Comparison of ENCODE assay signal across 15 cellular contexts in genomic region chr2:239271471-239272255, GRCh38.
A peak's percentile ranks its signal among the peaks of the same experiment; 100 is the strongest.
DNase-seq lines count a peak whose midpoint lies in the region; ATAC-seq and TF ChIP-seq lines count a peak whose summit lies in the region.
"Had no signal": no experiment of that assay in that cellular context is flagged by ENCODE, and none has a peak within 500 bp of the region (broad histone marks: within the 10 kb centered on the region; RNA-seq: fewer than 3 reads in every experiment).

No MANE protein-coding gene starts in this region.

- H3K4me3 Mint-ChIP-seq in endodermal cell = no peak overlapping the region

- no peaks in the 10 kb centered on the region for H3K36me3 Mint-ChIP-seq in endodermal cell (ENCODE audit: low read depth)

- peaks cover 48% of the 10 kb centered on the region for H3K79me2 ChIP-seq in smooth muscle cell (ENCODE audit: low read depth)

- no peak overlapping the region for H2AFZ ChIP-seq in smooth muscle cell (ENCODE audit: low read depth)

- no peaks in the 10 kb centered on the region for H3K27me3 Mint-ChIP-seq in endodermal cell (ENCODE audit: insufficient read depth)
- H3K27me3 Mint-ChIP-seq: progenitor cell of endocrine pancreas had no signal

- 90 to 98% methylated on average over 16 to 17 of the region's 17 CpGs for WGBS in endodermal cell (ENCODE audit: insufficient coverage in 1 of 2, insufficient read length in 1 of 2), 2 experiments
- 80% methylated on average over 17 of the region's 17 CpGs for WGBS in smooth muscle cell (ENCODE audit: low lambda C conversion rate)

- H3K9ac ChIP-seq in endodermal cell (ENCODE audit: extremely low read depth, low read length, poor library complexity, severe bottlenecking) = no peak overlapping the region
- no peak overlapping the region for H3K9ac ChIP-seq in smooth muscle cell (ENCODE audit: low read depth)

- peaks cover 3% of the 10 kb centered on the region for H3K4me1 ChIP-seq in endodermal cell (ENCODE audit: control insufficient read depth, insufficient read depth, low read length)
- peaks cover 39% of the 10 kb centered on the region for H3K4me1 ChIP-seq in smooth muscle cell (ENCODE audit: low read depth)

- no peaks in the 10 kb centered on the region for H3K9me3 Mint-ChIP-seq in endodermal cell

- no peaks in the 10 kb centered on the region for H4K20me1 ChIP-seq in smooth muscle cell (ENCODE audit: low read depth)

- H3K27ac ChIP-seq in endodermal cell (ENCODE audit: low read depth, low read length) (no peak overlapping the region), smooth muscle cell (ENCODE audit: low read depth) (no peak overlapping the region)
- H3K27ac ChIP-seq: SJSA1 had no signal

- H3K4me2 ChIP-seq in smooth muscle cell = no peak overlapping the region

- no peak for ATAC-seq in omental fat pad (ENCODE audit: low FRiP score)

- no peak for TF ChIP-seq CTCF in AG10803 (conservative IDR thresholded peaks at IDR 0.05; ENCODE audit: low read length)
- TF ChIP-seq CTCF in endodermal cell (conservative IDR thresholded peaks at IDR 0.05) = no peak
- TF ChIP-seq CTCF in omental fat pad (IDR thresholded peaks at IDR 0.05) = no peak
- TF ChIP-seq CTCF in smooth muscle cell (IDR thresholded peaks at IDR 0.05; ENCODE audit: borderline replicate concordance, insufficient read depth, poor library complexity, severe bottlenecking) = no peak

- H3F3A ChIP-seq in smooth muscle cell (ENCODE audit: low read depth) = no peaks in the 10 kb centered on the region

- H3K27me3 ChIP-seq in endodermal cell (ENCODE audit: control insufficient read depth, insufficient read depth, low read length, poor library complexity, severe bottlenecking) (no peaks in the 10 kb centered on the region), smooth muscle cell (ENCODE audit: low read depth) (no peaks in the 10 kb centered on the region)
- H3K27me3 ChIP-seq: SJSA1 had no signal

- no peak overlapping the region for H3K4me3 ChIP-seq in AG10803 (ENCODE audit: low read length)
- no peak overlapping the region for H3K4me3 ChIP-seq in endodermal cell (ENCODE audit: low read length)
- no peak overlapping the region for H3K4me3 ChIP-seq in smooth muscle cell
- H3K4me3 ChIP-seq: SJSA1 had no signal

- H3K4me1 Mint-ChIP-seq in endodermal cell = peaks cover 36% of the 10 kb centered on the region

- peak overlapping the region; percentile 18 for H3K27ac Mint-ChIP-seq in endodermal cell
- H3K27ac Mint-ChIP-seq: progenitor cell of endocrine pancreas had no signal

- no peaks in the 10 kb centered on the region for H3K9me3 ChIP-seq in endodermal cell (ENCODE audit: control insufficient read depth, low read length)
- H3K9me3 ChIP-seq in smooth muscle cell (replicated peaks; ENCODE audit: low read depth) = no peaks in the 10 kb centered on the region
- H3K9me3 ChIP-seq: SJSA1 had no signal

- DNase-seq in AG10803 (ENCODE audit: low read depth) (peak; percentile 67), GM04503 (ENCODE audit: low read depth) (peak; percentile 42), endodermal cell (no peak), omental fat pad (ENCODE audit: low spot score) (peak; percentile 8), smooth muscle cell (lab: John Stamatoyannopoulos, UW; ENCODE audit: unreplicated experiment) (no peak), superior temporal gyrus (ENCODE audit: extremely low spot score) (no peak), NCI-H446 treated with DMSO at 0.1 percent for 48 hours (lab: John Stamatoyannopoulos, UW) (no peak), NCI-H1105 treated with DMSO at 0.1 percent for 48 hours (lab: John Stamatoyannopoulos, UW) (no peak)
- DNase-seq: amniotic stem cell, C1 segment of cervical spinal cord, cortex of kidney, GOT3, NCI-H1048 had no signal

- H3K36me3 ChIP-seq in endodermal cell (ENCODE audit: control insufficient read depth, insufficient read depth, low read length) (no peaks in the 10 kb centered on the region), smooth muscle cell (ENCODE audit: low read depth) (no peaks in the 10 kb centered on the region)
- H3K36me3 ChIP-seq: SJSA1 had no signal

Comparison
In these comparisons a context has a peak if more than half of its experiments do, and no peak if none do; other contexts are left out.
1. DNase-seq: peak in AG10803 (single experiment), GM04503 (single experiment) and omental fat pad (single experiment); none in endodermal cell (single experiment), smooth muscle cell (single experiment), superior temporal gyrus (single experiment), NCI-H446 treated with DMSO at 0.1 percent for 48 hours (single experiment) and NCI-H1105 treated with DMSO at 0.1 percent for 48 hours (single experiment).